Comparison of ENCODE assay signal across 24 cellular contexts in genomic region chr15:64182859-64183258, GRCh38. TPM values are rescaled to one million over a fixed set of nuclear protein-coding genes. Genes with fewer than 3 reads are reported as not detected.
DNase-seq lines count a peak whose midpoint lies in the region; ATAC-seq and TF ChIP-seq lines count a peak whose summit lies in the region.
"Had no signal": no experiment of that assay in that cellular context is flagged by ENCODE, and none has a peak within 500 bp of the region (broad histone marks: within the 10 kb centered on the region; RNA-seq: fewer than 3 reads in every experiment).

No MANE protein-coding gene starts in this region.

- TF ChIP-seq CTCF in GM23338 (conservative IDR thresholded peaks at IDR 0.05; ENCODE audit: low read depth in 2 of 2) = no peak
- no peak for TF ChIP-seq CTCF in choroid plexus epithelial cell (conservative IDR thresholded peaks at IDR 0.05; ENCODE audit: low read depth, low read length)

- no peaks in the 10 kb centered on the region for H3K9me3 Mint-ChIP-seq in GM23338
- H3K9me3 Mint-ChIP-seq: CD4-positive, CD25-positive, alpha-beta regulatory T cell; CD8-positive, alpha-beta memory T cell; HFFc6; IgD-negative memory B cell had no signal

- H3K4ac ChIP-seq in trophoblast cell (ENCODE audit: low read depth, low read length) = no peak overlapping the region

- DNase-seq in GM23338 (ENCODE audit: low spot score) = no peak
- peak; percentile 33 for DNase-seq in choroid plexus epithelial cell (ENCODE audit: low read depth)
- DNase-seq in left colon = no peak
- no peak for DNase-seq in trophoblast cell
- DNase-seq in sciatic nerve (ENCODE audit: low spot score) = no peak
- no peak for DNase-seq in NCI-H1417 (lab: John Stamatoyannopoulos, UW)
- DNase-seq: 8988T; C1 segment of cervical spinal cord; CD4-positive, CD25-positive, alpha-beta regulatory T cell; CD8-positive, alpha-beta memory T cell; COR-L47; DMS 273 treated with DMSO at 0.1 percent for 48 hours; DMS53; DND-41; EL; GOT3; H7; HFFc6 had no signal

- no peak overlapping the region for H3K4me3 Mint-ChIP-seq in GM23338
- H3K4me3 Mint-ChIP-seq: CD4-positive, CD25-positive, alpha-beta regulatory T cell; CD8-positive, alpha-beta memory T cell; HFFc6; IgD-negative memory B cell had no signal

- intact Hi-C loops in left colon (cut with DNase I, micrococcal nuclease) (no loop called here), sciatic nerve (cut with DNase I) (no loop called here)

- H3K4me2 ChIP-seq in GM23338 = no peak overlapping the region
- no peak overlapping the region for H3K4me2 ChIP-seq in trophoblast cell (ENCODE audit: low read length)

- H3K18ac ChIP-seq in trophoblast cell (ENCODE audit: low read length) = no peak overlapping the region

- no peak overlapping the region for H3K4me3 ChIP-seq in GM23338
- H3K4me3 ChIP-seq in choroid plexus epithelial cell (ENCODE audit: low read depth, low read length) = no peak overlapping the region
- no peak overlapping the region for H3K4me3 ChIP-seq in trophoblast cell (ENCODE audit: low read depth, low read length)
- H3K4me3 ChIP-seq: GM12878 had no signal

- peak overlapping the region; percentile 43 for H3K9ac ChIP-seq in trophoblast cell (ENCODE audit: low read length)

- no peaks in the 10 kb centered on the region for H3K9me2 ChIP-seq in GM23338 (ENCODE audit: insufficient read depth)

- H3K79me2 ChIP-seq in GM23338 (replicated peaks; ENCODE audit: insufficient read depth) (no peaks in the 10 kb centered on the region), trophoblast cell (ENCODE audit: control insufficient read depth, insufficient read depth, low read length, poor library complexity) (no peaks in the 10 kb centered on the region)

- no peaks in the 10 kb centered on the region for H3K36me3 ChIP-seq in GM23338 (ENCODE audit: insufficient read depth)
- H3K36me3 ChIP-seq in trophoblast cell (ENCODE audit: control insufficient read depth in 1 of 2, insufficient read depth in 2 of 2, low read length in 2 of 2) = peaks cover 5 to 12% of the 10 kb centered on the region in 2 experiments

- H4K8ac ChIP-seq in trophoblast cell (ENCODE audit: low read depth, low read length) = no peak overlapping the region

- H3K14ac ChIP-seq in trophoblast cell (ENCODE audit: low read length) = no peak overlapping the region

- H3K36me3 Mint-ChIP-seq in GM23338 (ENCODE audit: low read depth) = peaks cover 7% of the 10 kb centered on the region; the same call in 2 of the 3 replicates

- no peak overlapping the region for H4K91ac ChIP-seq in trophoblast cell (ENCODE audit: low read depth, low read length)

- no peak overlapping the region for H2AFZ ChIP-seq in GM23338
- no peak overlapping the region for H2AFZ ChIP-seq in trophoblast cell (ENCODE audit: insufficient read depth, low read length, poor library complexity)

- H3K4me1 Mint-ChIP-seq in GM23338 = no peaks in the 10 kb centered on the region

- H3K27me3 Mint-ChIP-seq in GM23338 (ENCODE audit: insufficient read depth, low read depth, poor library complexity) = no peaks in the 10 kb centered on the region
- H3K27me3 Mint-ChIP-seq: CD4-positive, CD25-positive, alpha-beta regulatory T cell; CD8-positive, alpha-beta memory T cell; IgD-negative memory B cell had no signal

- H3K27ac ChIP-seq in GM23338 (ENCODE audit: low read depth) (0 out of 2 replicates have a peak overlapping the region, but pooled peaks have one; percentile 21), trophoblast cell (ENCODE audit: low read depth, low read length) (no peak overlapping the region)

- H3K27ac Mint-ChIP-seq in GM23338 = no peak overlapping the region
- H3K27ac Mint-ChIP-seq: CD4-positive, CD25-positive, alpha-beta regulatory T cell; CD8-positive, alpha-beta memory T cell; HFFc6 had no signal

- H3F3A ChIP-seq in GM23338 (replicated peaks; ENCODE audit: low read depth) = 0 out of 2 replicates have a peak, but pooled peaks cover 3% of the 10 kb centered on the region

- ATAC-seq in GM23338 = no peak
- ATAC-seq in left colon = peak; percentile 88
- ATAC-seq in sciatic nerve = no peak
- no peak for ATAC-seq in SK-N-SH treated with all-trans-retinoic acid at 6 μM for 48 hours
- no peak for ATAC-seq in HG03469 (IDR thresholded peaks at IDR 0.05; ENCODE audit: unreplicated experiment)
- ATAC-seq: GM12878, HCT116, HepG2 had no signal

- no peaks in the 10 kb centered on the region for H3K9me3 ChIP-seq in trophoblast cell (ENCODE audit: insufficient read depth, low read depth, low read length)

- no peak overlapping the region for H2AK5ac ChIP-seq in trophoblast cell (ENCODE audit: low read length)

- H2BK5ac ChIP-seq in trophoblast cell (ENCODE audit: low read depth, low read length, poor library complexity) = no peak overlapping the region

- H4K20me1 ChIP-seq in GM23338 (replicated peaks; ENCODE audit: insufficient read depth) = no peaks in the 10 kb centered on the region; the same call in 1 of the 2 replicates

- no peak overlapping the region for H3K23ac ChIP-seq in trophoblast cell (ENCODE audit: low read length)

- no CpG with 5 or more reads among the region's 4 CpGs for WGBS in trophoblast cell (ENCODE audit: extremely low coverage, insufficient coverage, insufficient read length)

- no peak overlapping the region for H2BK12ac ChIP-seq in trophoblast cell (ENCODE audit: low read length)

- H3K27me3 ChIP-seq in GM23338 (ENCODE audit: insufficient read depth) = no peaks in the 10 kb centered on the region
- H3K27me3 ChIP-seq in trophoblast cell (ENCODE audit: insufficient read depth, low read length) = no peaks in the 10 kb centered on the region

- no peak overlapping the region for H2BK120ac ChIP-seq in trophoblast cell (ENCODE audit: insufficient read depth, low read length, poor library complexity)

- no peaks in the 10 kb centered on the region for H3K79me1 ChIP-seq in trophoblast cell (ENCODE audit: low read length)

- no peak overlapping the region for H4K12ac ChIP-seq in trophoblast cell (ENCODE audit: low read depth, low read length)

- no peaks in the 10 kb centered on the region for H3K4me1 ChIP-seq in GM23338 (ENCODE audit: insufficient read depth)
- peaks cover 0 to 5% of the 10 kb centered on the region in 2 experiments for H3K4me1 ChIP-seq in trophoblast cell (ENCODE audit: control insufficient read depth in 1 of 2, insufficient read depth in 2 of 2, low read length in 2 of 2)

TF ChIP-seq in GM23338, 12 proteins besides CTCF, POLR2A, EP300 and RAD21 (continues in another document):
- no peak for TF ChIP-seq NANOG (IDR thresholded peaks at IDR 0.05; ENCODE audit: borderline replicate concordance)
- no peak for TF ChIP-seq ZNF114 (CRISPR knock-in tag; IDR thresholded peaks at IDR 0.05)
- no peak for TF ChIP-seq CREB1 (CRISPR knock-in tag; IDR thresholded peaks at IDR 0.05; ENCODE audit: low read depth)

TF ChIP-seq in SK-N-SH treated with all-trans-retinoic acid at 6 μM for 48 hours, 23 proteins besides CTCF, POLR2A, EP300 and RAD21 (continues in another document):
- no peak for TF ChIP-seq ZFP30 (CRISPR knock-in tag; IDR thresholded peaks at IDR 0.05)
- no peak for TF ChIP-seq ARNTL (CRISPR knock-in tag; IDR thresholded peaks at IDR 0.05; ENCODE audit: borderline replicate concordance, low read depth)
- TF ChIP-seq PPARA (CRISPR knock-in tag; IDR thresholded peaks at IDR 0.05; ENCODE audit: borderline replicate concordance) = no peak
- no peak for TF ChIP-seq CREB5 (CRISPR knock-in tag; IDR thresholded peaks at IDR 0.05; ENCODE audit: low read depth)
- TF ChIP-seq TOX (CRISPR knock-in tag; IDR thresholded peaks at IDR 0.05; ENCODE audit: borderline replicate concordance) = no peak
- TF ChIP-seq GLIS3 (CRISPR knock-in tag; IDR thresholded peaks at IDR 0.05) = no peak
- TF ChIP-seq PATZ1 (CRISPR knock-in tag; IDR thresholded peaks at IDR 0.05; ENCODE audit: borderline replicate concordance) = no peak

RNA-seq across cellular contexts. Expression of gene PPIB, which starts 20.0 kb away (rescaled TPM):
- total RNA-seq in GM23338 (2014; rRNA removed; shearing (Covaris generic)) = 372 and 398 TPM in 2 replicates
- polyA plus RNA-seq in GM23338 (2016; fragmentation: Nextera tagmentation; extraction: Ambion mirVana) = 870 and 887 TPM in 2 replicates
- total RNA-seq in left colon (100 to 1,000 TPM; 284 to 324 TPM), sciatic nerve (218 TPM)
- polyA plus RNA-seq in trophoblast cell (2013) = 1,020 and 1,025 TPM in 2 replicates

RNA-seq across cellular contexts. Expression of gene SNX22, which starts 31.3 kb away (rescaled TPM):
- 1.9 and 5.7 TPM in 2 replicates for total RNA-seq in GM23338 (2014; rRNA removed; shearing (Covaris generic))
- 3.7 TPM in 2 replicates for polyA plus RNA-seq in GM23338 (2016; fragmentation: Nextera tagmentation; extraction: Ambion mirVana)
- total RNA-seq in left colon (under 1 TPM; 0.34 to 0.73 TPM), sciatic nerve (2.1 TPM)
- 0.26 and 0.46 TPM in 2 replicates for polyA plus RNA-seq in trophoblast cell (2013)
